ENCODE assay signal across 22 cellular contexts in the genomic region with DNA sequence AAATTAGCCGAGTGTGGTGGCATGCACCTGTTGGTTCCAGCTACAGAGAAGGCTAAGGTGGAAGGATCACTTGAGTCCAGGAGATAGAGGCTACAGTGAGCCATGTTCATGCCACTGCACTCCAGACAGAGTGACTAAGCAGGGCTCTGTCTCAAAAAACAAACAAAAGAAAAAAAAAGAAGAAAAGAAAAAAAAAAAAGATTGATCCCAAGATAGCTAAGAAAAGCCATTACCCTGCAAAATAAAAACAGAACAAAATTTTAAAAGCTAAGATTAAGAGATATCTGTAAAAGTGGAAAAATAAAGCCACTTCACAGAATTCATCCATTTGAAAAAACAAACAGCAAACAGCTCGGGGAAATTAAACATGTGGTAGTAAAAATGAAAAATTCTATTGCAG. TPM values are rescaled to one million over a fixed set of nuclear protein-coding genes. Genes with fewer than 3 reads are reported as not detected.
A peak's percentile ranks its signal among the peaks of the same experiment; 100 is the strongest.
DNase-seq lines count a peak whose midpoint lies in the region; ATAC-seq, FAIRE-seq and TF ChIP-seq lines count a peak whose summit lies in the region.
"Had no signal": no experiment of that assay in that cellular context is flagged by ENCODE, and none has a peak within 500 bp of the region (broad histone marks: within the 10 kb centered on the region; RNA-seq: fewer than 3 reads in every experiment).

No MANE protein-coding gene starts in this region.

- no peak overlapping the region for H3K23ac ChIP-seq in H9 (ENCODE audit: insufficient read length, low read depth, low read length)
- no peak overlapping the region for H3K23ac ChIP-seq in mesenchymal stem cell (ENCODE audit: low read length in 2 of 2)

- no peaks in the 10 kb centered on the region for H3K9me2 ChIP-seq in SU-DHL-6 (replicated peaks; ENCODE audit: insufficient read depth, low read length)

- peaks cover 55% of the 10 kb centered on the region in 2 experiments for H3K4me1 Mint-ChIP-seq in H9

- H2BK120ac ChIP-seq in H9 (ENCODE audit: low read depth, low read length, poor library complexity, severe bottlenecking) (no peak overlapping the region), mesenchymal stem cell (ENCODE audit: low read depth, low read length) (no peak overlapping the region)

- H3K4me3 ChIP-seq in BLaER1 (no peak overlapping the region), SU-DHL-6 (ENCODE audit: insufficient read depth, low read length, poor library complexity, severe bottlenecking) (no peak overlapping the region), mesenchymal stem cell (ENCODE audit: insufficient read depth in 1 of 2, low read depth in 1 of 2, low read length in 2 of 2) (no peak overlapping the region), pancreas (no peak overlapping the region)
- H3K4me3 ChIP-seq: left lung had no signal

- H3K4ac ChIP-seq in H9 (ENCODE audit: low read depth, low read length) (no peak overlapping the region), mesenchymal stem cell (ENCODE audit: low read depth in 1 of 2, low read length in 2 of 2) (no peak overlapping the region)

- H3T11ph ChIP-seq in H9 (ENCODE audit: low read length): no peak overlapping the region

- no peak overlapping the region for H3K14ac ChIP-seq in H9 (ENCODE audit: insufficient read depth, low read length)
- no peak overlapping the region for H3K14ac ChIP-seq in mesenchymal stem cell (ENCODE audit: low read length in 2 of 2)

- no peaks in the 10 kb centered on the region for H3K9me3 Mint-ChIP-seq in H9
- H3K9me3 Mint-ChIP-seq: activated naive CD4-positive, alpha-beta T cell treated with anti-CD3 and anti-CD28 coated beads, Interleukin-2, amount 50 U/mL, for 24 hours; activated T-cell treated with anti-CD3 and anti-CD28 coated beads, Interleukin-2, amount 50 U/mL, for 24 hours had no signal

- H4K5ac ChIP-seq in H9 (ENCODE audit: insufficient read length, low read depth, low read length): no peak overlapping the region

- no peak overlapping the region for H3K4me3 Mint-ChIP-seq in H9
- H3K4me3 Mint-ChIP-seq: activated naive CD4-positive, alpha-beta T cell treated with anti-CD3 and anti-CD28 coated beads, Interleukin-2, amount 50 U/mL, for 24 hours; activated T-cell treated with anti-CD3 and anti-CD28 coated beads, Interleukin-2, amount 50 U/mL, for 24 hours had no signal

- H3K4me1 ChIP-seq in BLaER1: peaks cover 90% of the 10 kb centered on the region
- peaks cover 17% of the 10 kb centered on the region; the same call in 1 of the 2 replicates for H3K4me1 ChIP-seq in H9 (ENCODE audit: insufficient read depth, low read length)
- H3K4me1 ChIP-seq in mesenchymal stem cell (ENCODE audit: control insufficient read depth, insufficient read depth, low read depth, low read length): peaks cover 9% of the 10 kb centered on the region
- no peaks in the 10 kb centered on the region for H3K4me1 ChIP-seq in pancreas

- H2BK12ac ChIP-seq in H9 (ENCODE audit: insufficient read length, low read depth, low read length) (no peak overlapping the region), mesenchymal stem cell (ENCODE audit: low read length in 2 of 2) (no peak overlapping the region)

- no peak overlapping the region for H2AFZ ChIP-seq in H9 (ENCODE audit: low read length)
- no peak overlapping the region for H2AFZ ChIP-seq in SU-DHL-6 (ENCODE audit: low read depth, low read length, severe bottlenecking)
- no peak overlapping the region for H2AFZ ChIP-seq in mesenchymal stem cell (ENCODE audit: low read depth, low read length)

- H4K20me1 ChIP-seq in BLaER1 (no peaks in the 10 kb centered on the region), H9 (ENCODE audit: control insufficient read depth, insufficient read depth, insufficient read length) (no peaks in the 10 kb centered on the region), SU-DHL-6 (ENCODE audit: low read depth, low read length) (no peaks in the 10 kb centered on the region)

- H2BK5ac ChIP-seq in H9 (ENCODE audit: insufficient read length, low read length): no peak overlapping the region
- H2BK5ac ChIP-seq in mesenchymal stem cell (ENCODE audit: low read depth, low read length, poor library complexity, severe bottlenecking): no peak overlapping the region

- no peak overlapping the region for H2AK5ac ChIP-seq in H9 (ENCODE audit: insufficient read length, low read length)
- no peak overlapping the region for H2AK5ac ChIP-seq in mesenchymal stem cell (ENCODE audit: low read length, severe bottlenecking)

- ATAC-seq in GM18502 (IDR thresholded peaks at IDR 0.05; ENCODE audit: poor library complexity, unreplicated experiment): no peak
- ATAC-seq in pancreas: no peak
- ATAC-seq in HG02642 (IDR thresholded peaks at IDR 0.05; ENCODE audit: poor library complexity, unreplicated experiment): no peak
- ATAC-seq: left lung had no signal

- no peak overlapping the region for H2BK20ac ChIP-seq in H9 (ENCODE audit: low read depth, low read length, poor library complexity, severe bottlenecking)

- H3K9me3 ChIP-seq in BLaER1 (no peaks in the 10 kb centered on the region), H9 (ENCODE audit: control insufficient read depth, low read depth, low read length) (no peaks in the 10 kb centered on the region), SU-DHL-6 (ENCODE audit: insufficient read depth, low read length) (no peaks in the 10 kb centered on the region), mesenchymal stem cell (ENCODE audit: control insufficient read depth, low read length) (no peaks in the 10 kb centered on the region), pancreas (no peaks in the 10 kb centered on the region)
- H3K9me3 ChIP-seq: left lung had no signal

- no peaks in the 10 kb centered on the region for H3K23me2 ChIP-seq in H9 (ENCODE audit: insufficient read length, low read depth, low read length, poor library complexity, severe bottlenecking)

- H3K27ac ChIP-seq in BLaER1 (peak overlapping the region; percentile 99), H9 (ENCODE audit: insufficient read length, low read depth, low read length) (no peak overlapping the region), SU-DHL-6 (ENCODE audit: low read depth, low read length) (peak overlapping the region; percentile 77), mesenchymal stem cell (ENCODE audit: low read length, poor library complexity, severe bottlenecking) (no peak overlapping the region), pancreas (no peak overlapping the region)
- H3K27ac ChIP-seq: left lung, RWPE1 had no signal

- no peak overlapping the region for H4K91ac ChIP-seq in H9 (ENCODE audit: insufficient read length, low read depth, low read length)
- no peak overlapping the region for H4K91ac ChIP-seq in mesenchymal stem cell (ENCODE audit: low read length)

- peak overlapping the region in 2 of 3 experiments; percentile 84 to 92; a peak in 5 of 7 replicates for H3K27ac Mint-ChIP-seq in H9
- H3K27ac Mint-ChIP-seq: activated naive CD4-positive, alpha-beta T cell treated with anti-CD3 and anti-CD28 coated beads, Interleukin-2, amount 50 U/mL, for 24 hours; activated T-cell treated with anti-CD3 and anti-CD28 coated beads, Interleukin-2, amount 50 U/mL, for 24 hours had no signal

- H3K79me2 ChIP-seq in H9 (ENCODE audit: insufficient read depth, low read length) (no peaks in the 10 kb centered on the region), SU-DHL-6 (ENCODE audit: insufficient read depth, low read length) (no peaks in the 10 kb centered on the region)

- H4K8ac ChIP-seq in H9 (replicated peaks; ENCODE audit: insufficient read length, low read depth, low read length): no peak overlapping the region
- H4K8ac ChIP-seq in mesenchymal stem cell (ENCODE audit: low read length): no peak overlapping the region

- no peak for TF ChIP-seq CTCF in H9 (conservative IDR thresholded peaks at IDR 0.05)
- TF ChIP-seq CTCF in SU-DHL-6 (IDR thresholded peaks at IDR 0.05; ENCODE audit: insufficient read depth, low read length, poor library complexity, severe bottlenecking): no peak
- no peak for TF ChIP-seq CTCF in pancreas (IDR thresholded peaks at IDR 0.05)

- H3K18ac ChIP-seq in H9 (ENCODE audit: insufficient read length, low read depth, low read length): no peak overlapping the region
- H3K18ac ChIP-seq in mesenchymal stem cell (ENCODE audit: low read depth in 1 of 2, low read length in 2 of 2): no peak overlapping the region

- H3K27me3 Mint-ChIP-seq in H9 (ENCODE audit: low read depth): no peaks in the 10 kb centered on the region
- H3K27me3 Mint-ChIP-seq: activated naive CD4-positive, alpha-beta T cell treated with anti-CD3 and anti-CD28 coated beads, Interleukin-2, amount 50 U/mL, for 24 hours; activated T-cell treated with anti-CD3 and anti-CD28 coated beads, Interleukin-2, amount 50 U/mL, for 24 hours had no signal

- H3F3A ChIP-seq in SU-DHL-6 (ENCODE audit: insufficient read depth): peaks cover 63% of the 10 kb centered on the region

- 0 out of 7 replicates have a peak, but pooled peaks cover 0 to 4% (median 0%) of the 10 kb centered on the region in 3 experiments for H3K36me3 Mint-ChIP-seq in H9 (ENCODE audit: insufficient read depth in 1 of 3, low read depth in 3 of 3)
- H3K36me3 Mint-ChIP-seq: activated naive CD4-positive, alpha-beta T cell treated with anti-CD3 and anti-CD28 coated beads, Interleukin-2, amount 50 U/mL, for 24 hours had no signal

- H3K36me3 ChIP-seq in BLaER1: no peaks in the 10 kb centered on the region; the same call in 1 of the 2 replicates
- H3K36me3 ChIP-seq in SU-DHL-6 (ENCODE audit: low read length): no peaks in the 10 kb centered on the region
- peaks cover 0 to 4% of the 10 kb centered on the region in 2 experiments for H3K36me3 ChIP-seq in mesenchymal stem cell (ENCODE audit: control insufficient read depth in 1 of 2, insufficient read depth in 2 of 2, low read depth in 1 of 2, low read length in 2 of 2)
- no peaks in the 10 kb centered on the region for H3K36me3 ChIP-seq in pancreas
- H3K36me3 ChIP-seq: left lung had no signal

- DNase-seq in H9: no peak
- peak; percentile 22 for DNase-seq in mesenchymal stem cell
- no peak for DNase-seq in KG1 (lab: John Stamatoyannopoulos, UW)
- DNase-seq in pancreas: no peak
- DNase-seq: activated CD4-positive, alpha-beta T cell treated with anti-CD3 and anti-CD28 coated beads, Interleukin-2, amount 50 U/mL, for 4 hours; activated T-cell treated with anti-CD3 and anti-CD28 coated beads, Interleukin-2, amount 50 U/mL, for 24 hours; dermis blood vessel endothelial cell; Kasumi-1; left lung; NCI-H1436; NCI-H774; nucleus accumbens; stimulated activated CD4-positive, alpha-beta T cell treated with anti-CD3 and anti-CD28 coated beads, Interleukin-2, amount 100 ng/mL, for 24 hours had no signal

- no peak for FAIRE-seq in pancreas (lab: Jason Lieb, UNC)

- H3K27me3 ChIP-seq in BLaER1 (no peaks in the 10 kb centered on the region), H9 (ENCODE audit: insufficient read depth, low read length) (no peaks in the 10 kb centered on the region), SU-DHL-6 (ENCODE audit: low read length) (no peaks in the 10 kb centered on the region), mesenchymal stem cell (ENCODE audit: control insufficient read depth in 1 of 2, insufficient read depth in 1 of 2, low read length in 2 of 2) (no peaks in the 10 kb centered on the region), pancreas (no peaks in the 10 kb centered on the region)
- H3K27me3 ChIP-seq: left lung had no signal

- no peak overlapping the region for H3K56ac ChIP-seq in H9 (ENCODE audit: insufficient read length, low read depth, low read length)

- WGBS in H9 (ENCODE audit: extremely low coverage, insufficient read length, low lambda C conversion rate): no CpG with 5 or more reads among the region's 2 CpGs
- WGBS in mesenchymal stem cell: 100% methylated on average over 1 of the region's 2 CpGs
- 79 to 84% methylated on average over 2 of the region's 2 CpGs for WGBS in pancreas, 2 donors

- intact Hi-C loops in pancreas (cut with DNase I): no loop called here

- peak overlapping the region; percentile 76 for H3K9ac ChIP-seq in BLaER1
- no peak overlapping the region for H3K9ac ChIP-seq in H9 (ENCODE audit: extremely low read depth, insufficient read length, low read length)
- peak overlapping the region; percentile 37 for H3K9ac ChIP-seq in SU-DHL-6 (ENCODE audit: low read length)
- peak overlapping the region; percentile 37 for H3K9ac ChIP-seq in mesenchymal stem cell (ENCODE audit: low read length)

- H3K4me2 ChIP-seq in BLaER1: peak overlapping the region; percentile 87
- no peak overlapping the region for H3K4me2 ChIP-seq in H9 (ENCODE audit: insufficient read depth, insufficient read length, low read length)
- peak overlapping the region; percentile 36 for H3K4me2 ChIP-seq in SU-DHL-6 (ENCODE audit: low read depth, low read length, poor library complexity, severe bottlenecking)
- no peak overlapping the region for H3K4me2 ChIP-seq in mesenchymal stem cell (ENCODE audit: low read length, poor library complexity, severe bottlenecking)

- H3K79me1 ChIP-seq in H9 (ENCODE audit: insufficient read depth, low read depth, low read length, poor library complexity, severe bottlenecking) (no peaks in the 10 kb centered on the region), mesenchymal stem cell (replicated peaks; ENCODE audit: low read length, poor library complexity, severe bottlenecking) (no peaks in the 10 kb centered on the region)

- H2BK15ac ChIP-seq in H9 (ENCODE audit: low read depth, low read length) (no peak overlapping the region), mesenchymal stem cell (ENCODE audit: low read depth, poor library complexity, severe bottlenecking) (no peak overlapping the region)

RNA-seq across cellular contexts. Expression of a gene that starts 23.8 kb away (rescaled TPM):
- total RNA-seq in H9 (2021): 2.6 and 3.4 TPM in 2 replicates
- 0.43 TPM for polyA plus RNA-seq in mesenchymal stem cell (2013, experiment 1 of 2)
- 0.47 TPM for polyA plus RNA-seq in mesenchymal stem cell (2013, experiment 2 of 2)
- total RNA-seq in pancreas: 1 to 10 TPM in 4 of 6 donors, under 1 TPM in 2; 0.61 to 2.2 (median 1.3) TPM
- under 1 TPM; 0.46 to 0.85 TPM for polyA plus RNA-seq in pancreas

RNA-seq across cellular contexts. Expression of a gene that starts 44.6 kb away (rescaled TPM):
- total RNA-seq in H9 (2021) (not detected in 2 replicates), pancreas (not detected)
- not detected for polyA plus RNA-seq in mesenchymal stem cell (2013, experiment 1 of 2)
- not detected for polyA plus RNA-seq in mesenchymal stem cell (2013, experiment 2 of 2)
- polyA plus RNA-seq in pancreas: not detected
- total RNA-seq: dermis blood vessel endothelial cell, left lung, sciatic nerve, urinary bladder had no signal
- polyA plus RNA-seq: esophagus, urinary bladder had no signal

Comparison
In these comparisons a context has a peak if more than half of its experiments do, and no peak if none do; other contexts are left out.
1. H3K27ac ChIP-seq: peak in BLaER1 (single experiment) and SU-DHL-6 (single experiment); none in H9 (single experiment), mesenchymal stem cell (single experiment) and pancreas (0 of 4).
2. H3K4me2 ChIP-seq: peak in BLaER1 (single experiment) and SU-DHL-6 (single experiment); none in H9 (single experiment) and mesenchymal stem cell (single experiment).